In the genomic region with DNA sequence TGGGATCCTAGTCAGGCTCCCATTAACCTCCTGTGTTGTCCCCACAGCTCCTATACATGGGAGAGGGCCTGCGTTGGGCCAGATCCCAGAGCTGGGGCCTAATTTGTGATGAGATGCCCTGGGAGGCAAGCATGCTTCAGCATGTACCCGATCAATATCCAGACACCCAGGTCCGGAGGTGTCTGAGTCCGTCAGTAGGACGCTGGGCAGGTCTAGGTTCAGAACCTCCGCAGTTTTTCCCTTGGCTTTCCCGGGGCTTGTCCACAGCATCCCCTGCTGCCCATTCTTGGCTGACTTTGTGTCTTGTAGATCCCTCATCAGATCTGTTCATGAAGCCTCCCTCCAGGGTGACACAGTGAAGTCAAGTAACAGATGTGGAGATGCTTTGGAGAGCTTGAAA, we compare ENCODE assay signal across 1 cellular context.
TF ChIP-seq lines count a peak whose summit lies in the region.

No MANE protein-coding gene starts in this region.

TF ChIP-seq in H1, 55 proteins besides CTCF, POLR2A, EP300 and RAD21:
- TF ChIP-seq CREB1 (IDR thresholded peaks at IDR 0.05) (no peak), TAF1 (IDR thresholded peaks at IDR 0.05; ENCODE audit: low read depth, low read length) (no peak), BACH1 (IDR thresholded peaks at IDR 0.05; ENCODE audit: low read length) (no peak), MAFK (IDR thresholded peaks at IDR 0.05; ENCODE audit: low read depth, low read length) (no peak), RFX5 (IDR thresholded peaks at IDR 0.05; ENCODE audit: borderline replicate concordance, low read depth, low read length) (no peak), CHD1 (IDR thresholded peaks at IDR 0.05; ENCODE audit: low read depth, low read length) (no peak)
- TF ChIP-seq, protein P1, sequence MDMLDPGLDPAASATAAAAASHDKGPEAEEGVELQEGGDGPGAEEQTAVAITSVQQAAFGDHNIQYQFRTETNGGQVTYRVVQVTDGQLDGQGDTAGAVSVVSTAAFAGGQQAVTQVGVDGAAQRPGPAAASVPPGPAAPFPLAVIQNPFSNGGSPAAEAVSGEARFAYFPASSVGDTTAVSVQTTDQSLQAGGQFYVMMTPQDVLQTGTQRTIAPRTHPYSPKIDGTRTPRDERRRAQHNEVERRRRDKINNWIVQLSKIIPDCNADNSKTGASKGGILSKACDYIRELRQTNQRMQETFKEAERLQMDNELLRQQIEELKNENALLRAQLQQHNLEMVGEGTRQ (IDR thresholded peaks at IDR 0.05; ENCODE audit: low read length), result no peak
